25 cellular contexts compared by ENCODE assay signal in genomic region chr21:36261459-36261858, GRCh38. TPM values are rescaled to one million over a fixed set of nuclear protein-coding genes. Genes with fewer than 3 reads are reported as not detected.
A peak's percentile ranks its signal among the peaks of the same experiment; 100 is the strongest.
DNase-seq lines count a peak whose midpoint lies in the region; ATAC-seq and TF ChIP-seq lines count a peak whose summit lies in the region.
"Had no signal": no experiment of that assay in that cellular context is flagged by ENCODE, and none has a peak within 500 bp of the region (broad histone marks: within the 10 kb centered on the region; RNA-seq: fewer than 3 reads in every experiment).

No MANE protein-coding gene starts in this region.

- H3K18ac ChIP-seq in mesendoderm (ENCODE audit: low read length), result no peak overlapping the region

- H2AFZ ChIP-seq in Karpas-422 (ENCODE audit: low read length), result no peak overlapping the region

- H3K27ac ChIP-seq in Karpas-422 (ENCODE audit: low read length) (no peak overlapping the region), VCaP (peak overlapping the region; percentile 71; the same call in 1 of the 2 replicates), mesendoderm (ENCODE audit: low read depth, low read length) (no peak overlapping the region)
- H3K27ac ChIP-seq: HL-60, RWPE1 had no signal

- H3K9me3 ChIP-seq in Karpas-422 (ENCODE audit: low read length), result no peaks in the 10 kb centered on the region
- H3K9me3 ChIP-seq: BE2C, HAP-1 had no signal

- no peak overlapping the region for H2BK120ac ChIP-seq in mesendoderm (ENCODE audit: low read depth, low read length)

- no peak overlapping the region for H3K23ac ChIP-seq in mesendoderm (ENCODE audit: low read length)

- H4K5ac ChIP-seq in mesendoderm (ENCODE audit: low read length), result no peak overlapping the region

- no peak overlapping the region for H2BK5ac ChIP-seq in mesendoderm (ENCODE audit: low read length)

- H2BK15ac ChIP-seq in mesendoderm (replicated peaks; ENCODE audit: low read depth), result no peak overlapping the region

- H3K9me2 ChIP-seq in Karpas-422 (replicated peaks; ENCODE audit: insufficient read depth, low read length), result no peaks in the 10 kb centered on the region

- no peaks in the 10 kb centered on the region for H4K20me1 ChIP-seq in Karpas-422 (ENCODE audit: insufficient read depth, low read depth, low read length)

- H2AK5ac ChIP-seq in mesendoderm (ENCODE audit: low read length), result no peak overlapping the region

- H3K79me2 ChIP-seq in Karpas-422 (ENCODE audit: low read length), result no peaks in the 10 kb centered on the region
- H3K79me2 ChIP-seq in mesendoderm (ENCODE audit: control insufficient read depth, insufficient read depth, low read length), result no peaks in the 10 kb centered on the region

- no peak for TF ChIP-seq CTCF in VCaP (conservative IDR thresholded peaks at IDR 0.05)

- H3K4me3 ChIP-seq in Karpas-422 (ENCODE audit: low read length) (no peak overlapping the region), mesendoderm (ENCODE audit: low read length) (no peak overlapping the region)
- H3K4me3 ChIP-seq: HAP-1 had no signal

- H3K9ac ChIP-seq in Karpas-422 (ENCODE audit: low read length) (no peak overlapping the region), mesendoderm (ENCODE audit: low read length) (no peak overlapping the region)

- H3K36me3 ChIP-seq in Karpas-422 (ENCODE audit: insufficient read depth, low read length) (no peaks in the 10 kb centered on the region), mesendoderm (ENCODE audit: control insufficient read depth, insufficient read depth, low read length) (no peaks in the 10 kb centered on the region)
- H3K36me3 ChIP-seq: BE2C had no signal

- no peak for ATAC-seq in activated CD4-positive, CD25-positive, alpha-beta regulatory T cell treated with anti-CD3 and anti-CD28 coated beads, Interleukin-2, amount 50 U/mL, for 24 hours
- no peak for ATAC-seq in HG03175 (IDR thresholded peaks at IDR 0.05; ENCODE audit: unreplicated experiment)
- ATAC-seq: Panc1 had no signal

- H3K79me1 ChIP-seq in mesendoderm (ENCODE audit: low read length), result no peaks in the 10 kb centered on the region

- no peak overlapping the region for H3K4ac ChIP-seq in mesendoderm (ENCODE audit: low read depth, low read length)

- peaks cover 53% of the 10 kb centered on the region for H3K4me1 ChIP-seq in Karpas-422 (ENCODE audit: low read length)
- no peaks in the 10 kb centered on the region for H3K4me1 ChIP-seq in mesendoderm (ENCODE audit: control insufficient read depth, low read depth, low read length)
- H3K4me1 ChIP-seq: BE2C, HAP-1 had no signal

- WGBS in mesendoderm (ENCODE audit: extremely low coverage, insufficient coverage, low lambda C conversion rate), result no CpG with 5 or more reads among the region's 5 CpGs

- DNase-seq in Karpas-422 (peak; percentile 2), kidney tubule cell (ENCODE audit: low spot score) (peak; percentile 47), mesendoderm (no peak), HPDE6-E6E7 (ENCODE audit: extremely low spot score) (no peak)
- DNase-seq: BE2C, Calu3, DMS79 treated with DMSO at 0.1 percent for 48 hours, GOT3, HFFc6, Kasumi-1, MV-4-11, NCI-H1105, NCI-H1436 treated with DMSO at 0.1 percent for 48 hours, NCI-H1930, NCI-H446 treated with DMSO at 0.1 percent for 48 hours, NCI-H526, NCI-H82, SHP77 had no signal

- H3K4me2 ChIP-seq in Karpas-422 (ENCODE audit: low read depth, low read length, poor library complexity, severe bottlenecking) (peak overlapping the region; percentile 76), mesendoderm (ENCODE audit: low read length) (no peak overlapping the region)

- H3K56ac ChIP-seq in mesendoderm (ENCODE audit: low read length), result no peak overlapping the region

- no peaks in the 10 kb centered on the region for H3K27me3 ChIP-seq in Karpas-422 (ENCODE audit: low read length)
- no peaks in the 10 kb centered on the region for H3K27me3 ChIP-seq in mesendoderm (ENCODE audit: insufficient read depth, low read length, poor library complexity)
- H3K27me3 ChIP-seq: BE2C had no signal

- H4K8ac ChIP-seq in mesendoderm (ENCODE audit: low read depth, low read length), result no peak overlapping the region

RNA-seq across cellular contexts. Expression of gene MORC3, which starts 58.5 kb away (rescaled TPM):
- total RNA-seq in Karpas-422 (2014; rRNA removed; shearing (Covaris generic); ENCODE audit: low replicate concordance), result 13.8 and 15.9 TPM in 2 replicates
- 9.4 TPM for polyA plus RNA-seq in mesendoderm (2013, experiment 1 of 2)
- 10.0 TPM for polyA plus RNA-seq in mesendoderm (2013, experiment 2 of 2)

Comparison
In these comparisons a context has a peak if more than half of its experiments do, and no peak if none do; other contexts are left out.
1. DNase-seq: peak in Karpas-422 (single experiment) and kidney tubule cell (single experiment); none in mesendoderm (single experiment) and HPDE6-E6E7 (single experiment).